In genomic region chr7:130877236-130877635, GRCh38 we compare ENCODE assay signal across 20 cellular contexts.
A peak's percentile ranks its signal among the peaks of the same experiment; 100 is the strongest.
DNase-seq lines count a peak whose midpoint lies in the region; ATAC-seq and TF ChIP-seq lines count a peak whose summit lies in the region.
"Had no signal": no experiment of that assay in that cellular context is flagged by ENCODE, and none has a peak within 500 bp of the region (broad histone marks: within the 10 kb centered on the region; RNA-seq: fewer than 3 reads in every experiment).

No MANE protein-coding gene starts in this region.

- H3K4me1 Mint-ChIP-seq in activated naive CD4-positive, alpha-beta T cell treated with anti-CD3 and anti-CD28 coated beads, Interleukin-2, amount 50 U/mL, for 24 hours, result peaks cover 63% of the 10 kb centered on the region
- peaks cover 32% of the 10 kb centered on the region for H3K4me1 Mint-ChIP-seq in activated naive CD4-positive, alpha-beta T cell treated with anti-CD3 and anti-CD28 coated beads, Interleukin-2, amount 10 ng/mL, durations not matched to agents 7 days and 5 days
- H3K4me1 Mint-ChIP-seq in effector memory CD8-positive, alpha-beta T cell (ENCODE audit: low read depth in 2 of 2), result peaks cover 31 to 38% of the 10 kb centered on the region in 2 donors

- H3K27ac Mint-ChIP-seq in activated naive CD4-positive, alpha-beta T cell treated with anti-CD3 and anti-CD28 coated beads, Interleukin-2, amount 50 U/mL, for 24 hours, result peak overlapping the region; percentile 51
- H3K27ac Mint-ChIP-seq in activated naive CD4-positive, alpha-beta T cell treated with anti-CD3 and anti-CD28 coated beads, Interleukin-2, amount 10 ng/mL, durations not matched to agents 7 days and 5 days, result no peak overlapping the region
- no peak overlapping the region for H3K27ac Mint-ChIP-seq in effector memory CD8-positive, alpha-beta T cell
- H3K27ac Mint-ChIP-seq: dendritic cell treated with granulocyte-macrophage colony-stimulating factor and Interleukin-4, amounts not matched to agents 40 ng/mL and 50 ng/mL, for 4 days; T-helper 1 cell treated with Interleukin-12 subunit alpha and Interleukin-12 subunit beta and Interleukin-4 antibody, amounts not matched to agents 30 μg/mL and 1 μg/mL, for 36 hours had no signal

- ATAC-seq in effector memory CD8-positive, alpha-beta T cell (replicated peaks), result peak; percentile 39
- ATAC-seq in lower lobe of right lung, result no peak
- ATAC-seq: left cardiac atrium had no signal

- CTCF ChIA-PET in activated naive CD4-positive, alpha-beta T cell treated with anti-CD3 and anti-CD28 coated beads, Interleukin-2, amount 10 ng/mL, durations not matched to agents 7 days and 5 days (lab: Charles Lee), result interaction anchor here (0.6 to 1.8 kb wide), 4 partner anchors 10 to 210 kb away, joined by 3 to 5 read pairs (median 4); no protein-coding TSS in a partner anchor
- CTCF ChIA-PET in RWPE1 (lab: Yijun Ruan, JAX), result no interaction called here

- H3K4me3 Mint-ChIP-seq in activated naive CD4-positive, alpha-beta T cell treated with anti-CD3 and anti-CD28 coated beads, Interleukin-2, amount 50 U/mL, for 24 hours, result no peak overlapping the region
- H3K4me3 Mint-ChIP-seq in activated naive CD4-positive, alpha-beta T cell treated with anti-CD3 and anti-CD28 coated beads, Interleukin-2, amount 10 ng/mL, durations not matched to agents 7 days and 5 days, result no peak overlapping the region
- no peak overlapping the region for H3K4me3 Mint-ChIP-seq in effector memory CD8-positive, alpha-beta T cell
- H3K4me3 Mint-ChIP-seq: dendritic cell treated with granulocyte-macrophage colony-stimulating factor and Interleukin-4, amounts not matched to agents 40 ng/mL and 50 ng/mL, for 4 days; neural progenitor cell; T-helper 1 cell treated with Interleukin-12 subunit alpha and Interleukin-12 subunit beta and Interleukin-4 antibody, amounts not matched to agents 30 μg/mL and 1 μg/mL, for 36 hours had no signal

- no peaks in the 10 kb centered on the region for H3K27me3 ChIP-seq in lower lobe of right lung (ENCODE audit: low read depth)
- H3K27me3 ChIP-seq: breast epithelium, neural progenitor cell, transverse colon had no signal

- peak overlapping the region; percentile 47; the same call in 1 of the 2 replicates for H3K27ac ChIP-seq in RWPE1
- no peak overlapping the region for H3K27ac ChIP-seq in lower lobe of right lung
- H3K27ac ChIP-seq: neural progenitor cell, transverse colon, WERI-Rb-1 had no signal

- DNase-seq in activated naive CD4-positive, alpha-beta T cell treated with anti-CD3 and anti-CD28 coated beads, Interleukin-2, amount 10 ng/mL, durations not matched to agents 7 days and 5 days, result no peak
- DNase-seq in RWPE1 (ENCODE audit: low spot score) (no peak), NCI-H345 (lab: John Stamatoyannopoulos, UW) (no peak), NCI-H128 (lab: John Stamatoyannopoulos, UW; ENCODE audit: unreplicated experiment) (no peak), lower lobe of right lung (no peak)
- no peak for DNase-seq in effector memory CD8-positive, alpha-beta T cell
- DNase-seq in stimulated activated CD4-positive, alpha-beta T cell treated with anti-CD3 and anti-CD28 coated beads, Interleukin-4, amount 100 ng/mL, for 1 hour, result no peak
- DNase-seq: COR-L47; EL; left cardiac atrium; NCI-H2029; NK-92 treated with Interleukin-12 subunit alpha and Interleukin-12 subunit beta, amount 100 ng/mL, for 24 hours; stimulated activated CD4-positive, alpha-beta T cell treated with anti-CD3 and anti-CD28 coated beads, Interleukin-12 subunit alpha, Interleukin-12 subunit beta, amount 100 ng/mL, for 4 hours; transverse colon; WERI-Rb-1 had no signal

- peaks cover 37% of the 10 kb centered on the region for H3K36me3 Mint-ChIP-seq in activated naive CD4-positive, alpha-beta T cell treated with anti-CD3 and anti-CD28 coated beads, Interleukin-2, amount 50 U/mL, for 24 hours
- peaks cover 67% of the 10 kb centered on the region for H3K36me3 Mint-ChIP-seq in activated naive CD4-positive, alpha-beta T cell treated with anti-CD3 and anti-CD28 coated beads, Interleukin-2, amount 10 ng/mL, durations not matched to agents 7 days and 5 days
- H3K36me3 Mint-ChIP-seq in effector memory CD8-positive, alpha-beta T cell (ENCODE audit: insufficient read depth), result peaks cover 90% of the 10 kb centered on the region
- H3K36me3 Mint-ChIP-seq: neural progenitor cell had no signal

- intact Hi-C loops in lower lobe of right lung (cut with DNase I), result no loop called here

- no peaks in the 10 kb centered on the region for H3K27me3 Mint-ChIP-seq in activated naive CD4-positive, alpha-beta T cell treated with anti-CD3 and anti-CD28 coated beads, Interleukin-2, amount 50 U/mL, for 24 hours
- no peaks in the 10 kb centered on the region for H3K27me3 Mint-ChIP-seq in activated naive CD4-positive, alpha-beta T cell treated with anti-CD3 and anti-CD28 coated beads, Interleukin-2, amount 10 ng/mL, durations not matched to agents 7 days and 5 days
- no peaks in the 10 kb centered on the region for H3K27me3 Mint-ChIP-seq in effector memory CD8-positive, alpha-beta T cell
- H3K27me3 Mint-ChIP-seq: dendritic cell treated with granulocyte-macrophage colony-stimulating factor and Interleukin-4, amounts not matched to agents 40 ng/mL and 50 ng/mL, for 4 days had no signal

- TF ChIP-seq CTCF in RWPE1 (conservative IDR thresholded peaks at IDR 0.05; ENCODE audit: low read depth) (no peak), lower lobe of right lung (IDR thresholded peaks at IDR 0.05) (no peak)

- H3K9me3 Mint-ChIP-seq in activated naive CD4-positive, alpha-beta T cell treated with anti-CD3 and anti-CD28 coated beads, Interleukin-2, amount 50 U/mL, for 24 hours, result no peaks in the 10 kb centered on the region
- no peaks in the 10 kb centered on the region for H3K9me3 Mint-ChIP-seq in activated naive CD4-positive, alpha-beta T cell treated with anti-CD3 and anti-CD28 coated beads, Interleukin-2, amount 10 ng/mL, durations not matched to agents 7 days and 5 days
- no peaks in the 10 kb centered on the region for H3K9me3 Mint-ChIP-seq in effector memory CD8-positive, alpha-beta T cell
- H3K9me3 Mint-ChIP-seq: dendritic cell treated with granulocyte-macrophage colony-stimulating factor and Interleukin-4, amounts not matched to agents 40 ng/mL and 50 ng/mL, for 4 days; neural progenitor cell; T-helper 1 cell treated with Interleukin-12 subunit alpha and Interleukin-12 subunit beta and Interleukin-4 antibody, amounts not matched to agents 30 μg/mL and 1 μg/mL, for 36 hours had no signal

- no peaks in the 10 kb centered on the region for H3K9me3 ChIP-seq in lower lobe of right lung
- H3K9me3 ChIP-seq: breast epithelium, transverse colon had no signal

- peaks cover 36% of the 10 kb centered on the region for H3K4me1 ChIP-seq in lower lobe of right lung

- H3K4me3 ChIP-seq in lower lobe of right lung, result no peak overlapping the region
- H3K4me3 ChIP-seq: breast epithelium, neural progenitor cell, transverse colon had no signal

- peaks cover 90% of the 10 kb centered on the region for H3K36me3 ChIP-seq in lower lobe of right lung
- H3K36me3 ChIP-seq: breast epithelium, neural progenitor cell, WERI-Rb-1 had no signal

- POLR2A ChIA-PET in RWPE1 (lab: Yijun Ruan, JAX; ENCODE audit: low non-redundant PET), result no interaction called here
